Comparison of ENCODE assay signal across 13 cellular contexts in the genomic region with DNA sequence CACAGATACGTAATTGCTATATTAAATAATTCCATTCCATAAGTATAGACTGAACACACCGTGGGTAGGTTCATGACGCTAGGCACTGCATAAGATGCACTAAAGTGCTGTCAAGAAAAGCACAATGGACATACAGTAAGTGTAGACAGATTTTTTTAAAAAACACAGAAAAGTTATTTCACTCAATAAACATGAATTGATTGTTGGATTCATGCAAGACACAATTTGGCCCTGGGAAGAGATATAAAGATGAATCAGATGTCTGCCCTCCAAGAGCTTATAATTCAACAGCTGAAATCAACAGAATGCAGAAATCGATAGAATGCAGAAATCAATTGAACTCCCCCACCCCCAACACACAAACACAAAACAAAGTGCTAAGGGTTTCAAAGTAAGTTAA. TPM values are rescaled to one million over a fixed set of nuclear protein-coding genes. Genes with fewer than 3 reads are reported as not detected.
DNase-seq lines count a peak whose midpoint lies in the region; ATAC-seq and TF ChIP-seq lines count a peak whose summit lies in the region.
"Had no signal": no experiment of that assay in that cellular context is flagged by ENCODE, and none has a peak within 500 bp of the region (broad histone marks: within the 10 kb centered on the region; RNA-seq: fewer than 3 reads in every experiment).

No MANE protein-coding gene starts in this region.

- H4K5ac ChIP-seq in mesendoderm (ENCODE audit: low read length): no peak overlapping the region

- no peak overlapping the region for H3K4ac ChIP-seq in mesendoderm (ENCODE audit: low read depth, low read length)

- H3K27ac ChIP-seq in hepatocyte (no peak overlapping the region), mesendoderm (ENCODE audit: low read depth, low read length) (no peak overlapping the region)
- H3K27ac ChIP-seq: left lung had no signal

- TF ChIP-seq CTCF in WI38 (IDR thresholded peaks at IDR 0.05; ENCODE audit: low read depth, low read length) (no peak), hepatocyte (IDR thresholded peaks at IDR 0.05; ENCODE audit: poor library complexity) (no peak)

- no peaks in the 10 kb centered on the region for H3K9me3 ChIP-seq in hepatocyte (ENCODE audit: low read depth)
- H3K9me3 ChIP-seq: left lung had no signal

- no peaks in the 10 kb centered on the region for H3K27me3 Mint-ChIP-seq in activated naive CD4-positive, alpha-beta T cell treated with anti-CD3 and anti-CD28 coated beads, Interleukin-2, amount 50 U/mL, for 24 hours
- no peaks in the 10 kb centered on the region for H3K27me3 Mint-ChIP-seq in stimulated activated naive CD8-positive, alpha-beta T cell treated with anti-CD3 and anti-CD28 coated beads, Interleukin-15, amount 100 ng/mL, for 72 hours

- H3K9me3 Mint-ChIP-seq in activated naive CD4-positive, alpha-beta T cell treated with anti-CD3 and anti-CD28 coated beads, Interleukin-2, amount 50 U/mL, for 24 hours: no peaks in the 10 kb centered on the region
- peaks cover 0 to 4% of the 10 kb centered on the region in 2 donors for H3K9me3 Mint-ChIP-seq in stimulated activated naive CD8-positive, alpha-beta T cell treated with anti-CD3 and anti-CD28 coated beads, Interleukin-15, amount 100 ng/mL, for 72 hours

- no peak overlapping the region for H3K9ac ChIP-seq in mesendoderm (ENCODE audit: low read length)

- no peak overlapping the region for H3K56ac ChIP-seq in mesendoderm (ENCODE audit: low read length)

- H2BK15ac ChIP-seq in mesendoderm (replicated peaks; ENCODE audit: low read depth): no peak overlapping the region

- H3K23ac ChIP-seq in mesendoderm (ENCODE audit: low read length): no peak overlapping the region

- H4K20me1 ChIP-seq in hepatocyte (ENCODE audit: insufficient read depth, poor library complexity, severe bottlenecking): no peaks in the 10 kb centered on the region

- no peak for ATAC-seq in stimulated activated naive CD8-positive, alpha-beta T cell treated with anti-CD3 and anti-CD28 coated beads, Interleukin-15, amount 100 ng/mL, for 72 hours
- ATAC-seq in HG03571 (IDR thresholded peaks at IDR 0.05; ENCODE audit: unreplicated experiment): no peak
- ATAC-seq: left lung had no signal

- H2BK5ac ChIP-seq in mesendoderm (ENCODE audit: low read length): no peak overlapping the region

- no peak overlapping the region for H3K27ac Mint-ChIP-seq in activated naive CD4-positive, alpha-beta T cell treated with anti-CD3 and anti-CD28 coated beads, Interleukin-2, amount 50 U/mL, for 24 hours
- no peak overlapping the region for H3K27ac Mint-ChIP-seq in stimulated activated naive CD8-positive, alpha-beta T cell treated with anti-CD3 and anti-CD28 coated beads, Interleukin-15, amount 100 ng/mL, for 72 hours
- H3K27ac Mint-ChIP-seq: CD14-positive monocyte had no signal

- H2BK120ac ChIP-seq in mesendoderm (ENCODE audit: low read depth, low read length): no peak overlapping the region

- H2AFZ ChIP-seq in hepatocyte: no peak overlapping the region

- H2AK5ac ChIP-seq in mesendoderm (ENCODE audit: low read length): no peak overlapping the region

- H4K8ac ChIP-seq in mesendoderm (ENCODE audit: low read depth, low read length): no peak overlapping the region

- no peaks in the 10 kb centered on the region for H3K27me3 ChIP-seq in hepatocyte
- no peaks in the 10 kb centered on the region for H3K27me3 ChIP-seq in mesendoderm (ENCODE audit: insufficient read depth, low read length, poor library complexity)
- H3K27me3 ChIP-seq: left lung had no signal

- H3K4me2 ChIP-seq in hepatocyte (peak overlapping the region; percentile 84), mesendoderm (ENCODE audit: low read length) (no peak overlapping the region)

- peaks cover 7% of the 10 kb centered on the region for H3K36me3 Mint-ChIP-seq in activated naive CD4-positive, alpha-beta T cell treated with anti-CD3 and anti-CD28 coated beads, Interleukin-2, amount 50 U/mL, for 24 hours

- DNase-seq in activated naive CD4-positive, alpha-beta T cell treated with Interleukin-2 at 50 U/mL for 16 hours: no peak
- no peak for DNase-seq in hepatocyte (ENCODE audit: low spot score)
- DNase-seq in stimulated activated naive CD8-positive, alpha-beta T cell treated with anti-CD3 and anti-CD28 coated beads, Interleukin-15, amount 100 ng/mL, for 72 hours: no peak
- no peak for DNase-seq in middle frontal gyrus (ENCODE audit: extremely low spot score, low spot score)
- no peak for DNase-seq in mesendoderm
- DNase-seq: dermis blood vessel endothelial cell, left lung, NCI-H1105, RPMI8226 had no signal

- peaks cover 51% of the 10 kb centered on the region for H3K79me2 ChIP-seq in hepatocyte
- peaks cover 5% of the 10 kb centered on the region for H3K79me2 ChIP-seq in mesendoderm (ENCODE audit: control insufficient read depth, insufficient read depth, low read length)

- no peak overlapping the region for H3K18ac ChIP-seq in mesendoderm (ENCODE audit: low read length)

- peak overlapping the region; percentile 100 for H3K4me3 Mint-ChIP-seq in activated naive CD4-positive, alpha-beta T cell treated with anti-CD3 and anti-CD28 coated beads, Interleukin-2, amount 50 U/mL, for 24 hours
- peak overlapping the region; percentile 42 to 98 for H3K4me3 Mint-ChIP-seq in stimulated activated naive CD8-positive, alpha-beta T cell treated with anti-CD3 and anti-CD28 coated beads, Interleukin-15, amount 100 ng/mL, for 72 hours

- H3K9me2 ChIP-seq in hepatocyte (replicated peaks; ENCODE audit: insufficient read depth): no peaks in the 10 kb centered on the region

- 96% methylated on average over 4 of the region's 4 CpGs for WGBS in hepatocyte (ENCODE audit: low lambda C conversion rate, missing lambda C conversion rate)
- no CpG with 5 or more reads among the region's 4 CpGs for WGBS in mesendoderm (ENCODE audit: extremely low coverage, insufficient coverage, low lambda C conversion rate)

- H3K36me3 ChIP-seq in hepatocyte (replicated peaks; ENCODE audit: insufficient read depth, low read depth) (no peaks in the 10 kb centered on the region), mesendoderm (ENCODE audit: control insufficient read depth, insufficient read depth, low read length) (no peaks in the 10 kb centered on the region)

- H3K4me1 Mint-ChIP-seq in activated naive CD4-positive, alpha-beta T cell treated with anti-CD3 and anti-CD28 coated beads, Interleukin-2, amount 50 U/mL, for 24 hours: peaks cover 54% of the 10 kb centered on the region
- peaks cover 44% of the 10 kb centered on the region for H3K4me1 Mint-ChIP-seq in stimulated activated naive CD8-positive, alpha-beta T cell treated with anti-CD3 and anti-CD28 coated beads, Interleukin-15, amount 100 ng/mL, for 72 hours

- peaks cover 11% of the 10 kb centered on the region for H3K79me1 ChIP-seq in mesendoderm (ENCODE audit: low read length)

- H3K4me1 ChIP-seq in hepatocyte (ENCODE audit: insufficient read depth) (peaks cover 18% of the 10 kb centered on the region), mesendoderm (ENCODE audit: control insufficient read depth, low read depth, low read length) (no peaks in the 10 kb centered on the region)

- H3K4me3 ChIP-seq in WI38 (ENCODE audit: low read depth, low read length) (peak overlapping the region; percentile 79), hepatocyte (peak overlapping the region; percentile 75), mesendoderm (ENCODE audit: low read length) (no peak overlapping the region)

RNA-seq across cellular contexts. Expression of gene NBAS, which starts 1.8 kb away (rescaled TPM):
- total RNA-seq in hepatocyte: 45.8 and 47.2 TPM in 2 replicates
- 18.5 and 20.8 TPM in 2 replicates for polyA plus RNA-seq in hepatocyte
- polyA plus RNA-seq in mesendoderm (2013, experiment 1 of 2): 9.1 TPM
- polyA plus RNA-seq in mesendoderm (2013, experiment 2 of 2): 8.5 TPM

RNA-seq across cellular contexts. Expression of gene DDX1, which starts 32.3 kb away (rescaled TPM):
- 70.2 and 76.7 TPM in 2 replicates for total RNA-seq in hepatocyte
- 76.2 and 82.6 TPM in 2 replicates for polyA plus RNA-seq in hepatocyte
- polyA plus RNA-seq in mesendoderm (2013, experiment 1 of 2): 134 TPM
- polyA plus RNA-seq in mesendoderm (2013, experiment 2 of 2): 134 TPM
